ENCODE assay signal across 8 cellular contexts in the genomic region with DNA sequence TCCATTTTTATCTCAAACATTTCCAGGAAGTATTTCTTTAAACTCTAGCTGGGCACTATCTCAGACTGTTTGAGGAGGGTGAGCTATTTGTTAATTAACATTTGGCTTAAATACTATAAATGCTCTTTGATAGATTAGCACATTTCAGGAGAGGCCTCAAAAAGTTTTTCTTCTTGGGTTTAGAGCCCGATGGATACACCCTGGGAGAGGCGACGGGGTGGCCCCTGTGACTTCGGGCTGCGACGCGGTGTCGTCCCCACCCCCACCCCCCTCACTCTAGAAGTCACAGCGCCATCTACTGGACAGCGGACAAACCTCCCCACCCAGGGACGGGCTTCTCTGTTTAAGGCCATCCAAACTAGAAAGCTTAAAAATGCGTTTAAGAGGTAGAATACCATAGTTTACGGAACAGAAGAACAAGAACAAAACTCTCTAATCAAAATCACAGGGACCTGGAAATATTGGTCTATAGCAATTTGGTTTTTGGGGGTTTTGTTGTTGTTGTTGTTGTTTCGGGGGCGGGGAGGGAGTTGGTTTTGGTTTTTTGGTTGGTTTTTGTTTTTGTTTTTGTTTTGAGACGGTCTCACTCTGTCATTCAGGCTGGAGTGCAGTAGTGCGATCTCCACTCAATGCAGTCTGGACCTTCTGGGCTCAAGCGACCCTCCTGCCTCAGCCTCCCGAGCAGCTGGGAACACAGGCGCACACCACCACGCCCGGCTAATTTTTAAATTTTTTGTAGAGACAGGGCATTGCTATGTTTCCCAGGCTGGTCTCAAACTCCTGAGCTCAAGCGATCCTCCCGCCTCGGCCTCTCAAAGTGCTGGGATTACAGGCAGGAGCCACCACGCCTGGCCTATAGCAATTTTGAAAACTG.
DNase-seq lines count a peak whose midpoint lies in the region; ATAC-seq and TF ChIP-seq lines count a peak whose summit lies in the region.

No MANE protein-coding gene starts in this region.

- no peaks in the 10 kb centered on the region for H3K36me3 Mint-ChIP-seq in activated CD4-positive, alpha-beta T cell treated with anti-CD3 and anti-CD28 coated beads, Interleukin-2, amount 10 ng/mL, durations not matched to agents 24 days and 14 days (ENCODE audit: low read depth)
- no peaks in the 10 kb centered on the region for H3K36me3 Mint-ChIP-seq in endothelial cell (ENCODE audit: low read depth, unreplicated experiment)
- no peaks in the 10 kb centered on the region for H3K36me3 Mint-ChIP-seq in stimulated activated effector memory CD8-positive, alpha-beta T cell treated with anti-CD3 and anti-CD28 coated beads, Interleukin-12 subunit alpha, Interleukin-12 subunit beta, amount 100 ng/mL, for 72 hours

- no peak overlapping the region for H3K4me3 Mint-ChIP-seq in activated CD4-positive, alpha-beta T cell treated with anti-CD3 and anti-CD28 coated beads, Interleukin-2, amount 10 ng/mL, durations not matched to agents 24 days and 14 days
- no peak overlapping the region for H3K4me3 Mint-ChIP-seq in endothelial cell (ENCODE audit: unreplicated experiment)
- H3K4me3 Mint-ChIP-seq in stimulated activated effector memory CD8-positive, alpha-beta T cell treated with anti-CD3 and anti-CD28 coated beads, Interleukin-12 subunit alpha, Interleukin-12 subunit beta, amount 100 ng/mL, for 72 hours = no peak overlapping the region

- H3K27me3 Mint-ChIP-seq in activated CD4-positive, alpha-beta T cell treated with anti-CD3 and anti-CD28 coated beads, Interleukin-2, amount 10 ng/mL, durations not matched to agents 24 days and 14 days = peaks cover 39% of the 10 kb centered on the region
- H3K27me3 Mint-ChIP-seq in endothelial cell (ENCODE audit: unreplicated experiment) = peaks cover 7% of the 10 kb centered on the region

- H3K9me3 Mint-ChIP-seq in activated CD4-positive, alpha-beta T cell treated with anti-CD3 and anti-CD28 coated beads, Interleukin-2, amount 10 ng/mL, durations not matched to agents 24 days and 14 days = no peaks in the 10 kb centered on the region
- H3K9me3 Mint-ChIP-seq in endothelial cell (ENCODE audit: unreplicated experiment) = no peaks in the 10 kb centered on the region
- no peaks in the 10 kb centered on the region for H3K9me3 Mint-ChIP-seq in stimulated activated effector memory CD8-positive, alpha-beta T cell treated with anti-CD3 and anti-CD28 coated beads, Interleukin-12 subunit alpha, Interleukin-12 subunit beta, amount 100 ng/mL, for 72 hours

- intact Hi-C loops in activated CD4-positive, alpha-beta T cell treated with anti-CD3 and anti-CD28 coated beads, Interleukin-2, amount 10 ng/mL, durations not matched to agents 24 days and 14 days (cut with micrococcal nuclease) = loop anchor here (1.0 kb wide), 1 partner anchor 500 kb away; no protein-coding TSS in a partner anchor

- H3K4me1 Mint-ChIP-seq in activated CD4-positive, alpha-beta T cell treated with anti-CD3 and anti-CD28 coated beads, Interleukin-2, amount 10 ng/mL, durations not matched to agents 24 days and 14 days = peaks cover 4% of the 10 kb centered on the region
- peaks cover 35% of the 10 kb centered on the region for H3K4me1 Mint-ChIP-seq in endothelial cell (ENCODE audit: unreplicated experiment)
- peaks cover 6% of the 10 kb centered on the region for H3K4me1 Mint-ChIP-seq in stimulated activated effector memory CD8-positive, alpha-beta T cell treated with anti-CD3 and anti-CD28 coated beads, Interleukin-12 subunit alpha, Interleukin-12 subunit beta, amount 100 ng/mL, for 72 hours

- H3K27ac Mint-ChIP-seq in activated CD4-positive, alpha-beta T cell treated with anti-CD3 and anti-CD28 coated beads, Interleukin-2, amount 10 ng/mL, durations not matched to agents 24 days and 14 days = no peak overlapping the region
- no peak overlapping the region for H3K27ac Mint-ChIP-seq in endothelial cell (ENCODE audit: unreplicated experiment)
- no peak overlapping the region for H3K27ac Mint-ChIP-seq in stimulated activated effector memory CD8-positive, alpha-beta T cell treated with anti-CD3 and anti-CD28 coated beads, Interleukin-12 subunit alpha, Interleukin-12 subunit beta, amount 100 ng/mL, for 72 hours

- DNase-seq in SHP77 (lab: John Stamatoyannopoulos, UW) = peak; percentile 58 to 60
- no peak for DNase-seq in SHP77 treated with DMSO at 0.1 percent for 48 hours (lab: John Stamatoyannopoulos, UW)
- DNase-seq in NCI-H1105 (lab: John Stamatoyannopoulos, UW) = peak; percentile 22
- DNase-seq in activated CD4-positive, alpha-beta T cell treated with anti-CD3 and anti-CD28 coated beads, Interleukin-2, amount 10 ng/mL, durations not matched to agents 24 days and 14 days = peak; percentile 84
- peak; percentile 80 for DNase-seq in endothelial cell (ENCODE audit: low spot score)
- DNase-seq in midbrain (lab: John Stamatoyannopoulos, UW) = peak; percentile 71
- peak; percentile 45 to 75 for DNase-seq in stimulated activated effector memory CD8-positive, alpha-beta T cell treated with anti-CD3 and anti-CD28 coated beads, Interleukin-12 subunit alpha, Interleukin-12 subunit beta, amount 100 ng/mL, for 72 hours (ENCODE audit: low spot score in 2 of 2)
- no peak for DNase-seq in DMS79 treated with DMSO at 0.1 percent for 48 hours (lab: John Stamatoyannopoulos, UW)

- ATAC-seq in stimulated activated effector memory CD8-positive, alpha-beta T cell treated with anti-CD3 and anti-CD28 coated beads, Interleukin-12 subunit alpha, Interleukin-12 subunit beta, amount 100 ng/mL, for 72 hours = peak; percentile 51

- peak; percentile 93 for TF ChIP-seq CTCF in endothelial cell (IDR thresholded peaks at IDR 0.05; ENCODE audit: unreplicated experiment)

Comparison
In these comparisons a context has a peak if more than half of its experiments do, and no peak if none do; other contexts are left out.
1. DNase-seq: peak in SHP77 (2 of 2), NCI-H1105 (single experiment), activated CD4-positive, alpha-beta T cell treated with anti-CD3 and anti-CD28 coated beads, Interleukin-2, amount 10 ng/mL, durations not matched to agents 24 days and 14 days (single experiment), endothelial cell (single experiment), midbrain (single experiment) and stimulated activated effector memory CD8-positive, alpha-beta T cell treated with anti-CD3 and anti-CD28 coated beads, Interleukin-12 subunit alpha, Interleukin-12 subunit beta, amount 100 ng/mL, for 72 hours (2 of 2); none in SHP77 treated with DMSO at 0.1 percent for 48 hours (single experiment) and DMS79 treated with DMSO at 0.1 percent for 48 hours (single experiment).